ENCODE assay signal across 1 cellular context in the genomic region with DNA sequence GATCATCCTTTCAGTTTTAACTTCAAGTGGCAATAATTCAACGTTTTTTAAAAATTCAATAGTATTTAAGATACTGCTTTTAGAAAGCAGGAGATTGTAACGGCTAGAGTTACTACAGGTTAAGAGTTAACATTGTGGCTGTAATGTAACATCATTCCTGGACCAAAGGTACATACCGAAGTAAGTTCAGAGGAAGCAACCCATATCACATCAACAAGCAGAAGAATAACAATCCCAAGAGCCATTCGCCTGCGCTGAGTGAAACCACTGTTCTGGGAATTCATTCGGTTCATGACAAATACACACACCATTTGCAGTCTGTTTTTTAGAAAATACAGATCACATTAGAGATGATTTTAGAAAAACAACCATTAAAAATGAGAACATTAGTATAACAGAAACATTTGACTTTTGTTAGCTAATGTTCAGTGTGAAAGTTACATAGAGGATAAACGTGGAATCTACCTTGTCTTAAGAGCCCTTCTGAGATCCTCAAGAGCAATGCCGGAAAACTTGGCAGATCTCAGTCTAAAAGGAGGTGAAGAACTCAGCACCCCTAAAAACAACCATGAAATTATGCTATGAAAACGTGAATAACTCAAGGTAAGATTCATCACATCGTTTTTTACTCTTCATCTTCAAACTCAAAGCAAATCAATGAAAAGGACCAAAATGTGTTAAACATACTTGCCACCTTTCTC.
TF ChIP-seq lines count a peak whose summit lies in the region.

No MANE protein-coding gene starts in this region.

TF ChIP-seq in IMR-90, 13 proteins besides CTCF, POLR2A, EP300 and RAD21 (continued from another document):
- TF ChIP-seq NFE2L2 (IDR thresholded peaks at IDR 0.05; ENCODE audit: low read depth, low read length): no peak
- TF ChIP-seq MAFK (IDR thresholded peaks at IDR 0.05; ENCODE audit: low read depth, low read length): no peak
- TF ChIP-seq MAZ (IDR thresholded peaks at IDR 0.05; ENCODE audit: borderline replicate concordance, low read depth, low read length): no peak
- no peak for TF ChIP-seq CEBPB (IDR thresholded peaks at IDR 0.05; ENCODE audit: low read depth, low read length)
